Comparison of ENCODE assay signal across 10 cellular contexts in genomic region chr1:86912501-86912900, GRCh38. TPM values are rescaled to one million over a fixed set of nuclear protein-coding genes. Genes with fewer than 3 reads are reported as not detected.
A peak's percentile ranks its signal among the peaks of the same experiment; 100 is the strongest.
DNase-seq lines count a peak whose midpoint lies in the region; ATAC-seq and TF ChIP-seq lines count a peak whose summit lies in the region.
"Had no signal": no experiment of that assay in that cellular context is flagged by ENCODE, and none has a peak within 500 bp of the region (broad histone marks: within the 10 kb centered on the region; RNA-seq: fewer than 3 reads in every experiment).

No MANE protein-coding gene starts in this region.

- H3F3A ChIP-seq in Loucy (ENCODE audit: low read depth): no peaks in the 10 kb centered on the region

- peaks cover 68% of the 10 kb centered on the region for H4K20me1 ChIP-seq in Loucy (ENCODE audit: insufficient read depth, low read length, poor library complexity, severe bottlenecking)
- peaks cover 50% of the 10 kb centered on the region for H4K20me1 ChIP-seq in osteoblast (ENCODE audit: insufficient read depth, low read length)

- H3K79me2 ChIP-seq in Loucy (ENCODE audit: insufficient read depth, low read length) (peaks cover 93% of the 10 kb centered on the region), osteoblast (ENCODE audit: insufficient read depth, low read length) (peaks cover 95% of the 10 kb centered on the region)

- H3K4me1 ChIP-seq in Loucy (ENCODE audit: insufficient read depth, low read length, poor library complexity, severe bottlenecking) (peaks cover 61% of the 10 kb centered on the region), endocrine pancreas (ENCODE audit: control insufficient read depth, insufficient read depth, low read length) (peaks cover 24% of the 10 kb centered on the region), osteoblast (ENCODE audit: insufficient read depth, low read length) (peaks cover 20% of the 10 kb centered on the region)

- H2AFZ ChIP-seq in Loucy (ENCODE audit: low read length) (no peak overlapping the region), osteoblast (ENCODE audit: low read length) (no peak overlapping the region)

- TF ChIP-seq CTCF in Loucy (conservative IDR thresholded peaks at IDR 0.05; ENCODE audit: low read length): no peak
- no peak for TF ChIP-seq CTCF in osteoblast (IDR thresholded peaks at IDR 0.05; ENCODE audit: extremely low read depth, low read depth, low read length)

- H3K4me3 ChIP-seq in Loucy (ENCODE audit: low read length, poor library complexity, severe bottlenecking) (peak overlapping the region; percentile 97), endocrine pancreas (ENCODE audit: control insufficient read depth, insufficient read depth, low read length) (peak overlapping the region; percentile 98), osteoblast (ENCODE audit: insufficient read depth, low read length) (peak overlapping the region; percentile 100)

- H3K27me3 ChIP-seq in Loucy (ENCODE audit: insufficient read depth, low read length, poor library complexity, severe bottlenecking) (no peaks in the 10 kb centered on the region), endocrine pancreas (ENCODE audit: control insufficient read depth, insufficient read depth, low read length) (no peaks in the 10 kb centered on the region), osteoblast (ENCODE audit: insufficient read depth, low read length) (no peaks in the 10 kb centered on the region)

- H3K36me3 ChIP-seq in Loucy (ENCODE audit: insufficient read depth, low read length): no peaks in the 10 kb centered on the region
- H3K36me3 ChIP-seq in endocrine pancreas (ENCODE audit: control insufficient read depth, insufficient read depth, low read length): no peaks in the 10 kb centered on the region
- no peaks in the 10 kb centered on the region for H3K36me3 ChIP-seq in osteoblast (ENCODE audit: insufficient read depth, low read length)

- no peaks in the 10 kb centered on the region for H3K9me2 ChIP-seq in Loucy (replicated peaks; ENCODE audit: low read depth, low read length)

- DNase-seq in EL: peak; percentile 5
- DNase-seq in osteoblast (ENCODE audit: insufficient read length, low spot score, missing footprints): no peak
- no peak for DNase-seq in NCI-H1417 treated with DMSO at 0.1 percent for 48 hours (lab: John Stamatoyannopoulos, UW)
- DNase-seq: stimulated activated naive CD4-positive, alpha-beta T cell treated with Interleukin-2 at 50 U/mL for 16 hours had no signal

- no peak for ATAC-seq in HG02642 (IDR thresholded peaks at IDR 0.05; ENCODE audit: poor library complexity, unreplicated experiment)
- no peak for ATAC-seq in GM21515 (IDR thresholded peaks at IDR 0.05; ENCODE audit: unreplicated experiment)
- ATAC-seq in HG02571 (IDR thresholded peaks at IDR 0.05; ENCODE audit: unreplicated experiment): no peak
- ATAC-seq: left lobe of liver had no signal

- peak overlapping the region; percentile 99 for H3K27ac ChIP-seq in osteoblast (ENCODE audit: low read depth, low read length)

- no peaks in the 10 kb centered on the region for H3K9me3 ChIP-seq in Loucy (ENCODE audit: insufficient read depth, low read depth, low read length)
- no peaks in the 10 kb centered on the region for H3K9me3 ChIP-seq in endocrine pancreas (ENCODE audit: control insufficient read depth, low read length)
- no peaks in the 10 kb centered on the region for H3K9me3 ChIP-seq in osteoblast (ENCODE audit: low read depth, low read length)

- H3K9ac ChIP-seq in Loucy (ENCODE audit: low read depth, low read length, poor library complexity, severe bottlenecking): peak overlapping the region; percentile 94
- H3K9ac ChIP-seq in endocrine pancreas (ENCODE audit: control insufficient read depth, insufficient read depth, low read length): peak overlapping the region; percentile 36

- peak overlapping the region; percentile 96 for H3K4me2 ChIP-seq in Loucy (ENCODE audit: low read depth, low read length, poor library complexity, severe bottlenecking)
- peak overlapping the region; percentile 86 for H3K4me2 ChIP-seq in osteoblast (ENCODE audit: insufficient read depth, low read length)

RNA-seq across cellular contexts. Expression of gene SELENOF, which starts 1.4 kb away (rescaled TPM):
- 171 and 182 TPM in 2 replicates for total RNA-seq in osteoblast

RNA-seq across cellular contexts. Expression of gene HS2ST1, which starts 1.9 kb away (rescaled TPM):
- total RNA-seq in osteoblast: 20.3 and 22.1 TPM in 2 replicates
